14 cellular contexts compared by ENCODE assay signal in the genomic region with DNA sequence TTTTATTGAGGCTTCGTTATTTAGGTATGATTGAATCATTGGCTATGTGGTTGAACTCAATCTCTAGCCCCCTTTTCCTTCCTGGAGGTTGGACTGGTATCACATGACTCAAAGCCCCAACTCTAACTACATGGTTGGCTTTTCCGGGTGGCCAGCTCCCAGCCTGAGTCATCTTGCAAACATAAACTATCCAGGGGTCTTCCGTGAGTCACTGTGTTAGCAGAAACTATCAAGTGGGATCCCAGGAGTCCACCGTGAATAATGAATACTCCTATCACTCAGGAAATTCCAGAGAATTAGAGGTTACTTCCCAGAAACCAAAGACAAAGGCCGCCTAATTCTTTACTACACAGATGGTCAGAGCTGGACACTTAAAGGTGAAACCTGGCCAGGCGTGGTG. TPM values are rescaled to one million over a fixed set of nuclear protein-coding genes. Genes with fewer than 3 reads are reported as not detected.
DNase-seq lines count a peak whose midpoint lies in the region; ATAC-seq and TF ChIP-seq lines count a peak whose summit lies in the region.
"Had no signal": no experiment of that assay in that cellular context is flagged by ENCODE, and none has a peak within 500 bp of the region (broad histone marks: within the 10 kb centered on the region; RNA-seq: fewer than 3 reads in every experiment).

No MANE protein-coding gene starts in this region.

- no peaks in the 10 kb centered on the region for H3K9me3 ChIP-seq in heart left ventricle
- H3K9me3 ChIP-seq in right atrium auricular region = no peaks in the 10 kb centered on the region
- H3K9me3 ChIP-seq: tibial artery had no signal

- H3K27ac ChIP-seq in heart left ventricle (no peak overlapping the region), right atrium auricular region (no peak overlapping the region)
- H3K27ac ChIP-seq: 22Rv1, tibial artery had no signal

- peaks cover 0 to 23% (median 13%) of the 10 kb centered on the region in 9 donors for H3K36me3 ChIP-seq in heart left ventricle
- no peaks in the 10 kb centered on the region for H3K36me3 ChIP-seq in right atrium auricular region

- TF ChIP-seq CTCF in heart left ventricle (IDR thresholded peaks at IDR 0.05) (no peak), right atrium auricular region (IDR thresholded peaks at IDR 0.05) (no peak), fibroblast of the aortic adventitia (IDR thresholded peaks at IDR 0.05; ENCODE audit: insufficient read depth, low read length) (no peak)

- H3K27me3 ChIP-seq in heart left ventricle (no peaks in the 10 kb centered on the region), right atrium auricular region (no peaks in the 10 kb centered on the region)
- H3K27me3 ChIP-seq: tibial artery had no signal

- WGBS in heart left ventricle, 4 donors = 62 to 67% (median 65%) methylated on average over 6 of the region's 6 CpGs

- DNase-seq in heart left ventricle = no peak
- DNase-seq in right atrium auricular region (ENCODE audit: low spot score) = no peak
- DNase-seq in T1000 (lab: John Stamatoyannopoulos, UW) = peak; percentile 87
- DNase-seq in fibroblast of the aortic adventitia (ENCODE audit: low read depth) = peak; percentile 89
- peak; percentile 35 for DNase-seq in stromal cell of bone marrow (ENCODE audit: low read depth)
- DNase-seq: activated CD8-positive, alpha-beta T cell treated with anti-CD3 and anti-CD28 coated beads for 36 hours; DMS79 treated with DMSO at 0.1 percent for 48 hours; naive B cell; T-helper 17 cell; tibial artery had no signal

- H3K4me3 ChIP-seq in heart left ventricle = no peak overlapping the region
- H3K4me3 ChIP-seq in right atrium auricular region = no peak overlapping the region
- no peak overlapping the region for H3K4me3 ChIP-seq in fibroblast of the aortic adventitia (ENCODE audit: low read depth, low read length)
- H3K4me3 ChIP-seq: tibial artery had no signal

- intact Hi-C loops in heart left ventricle (cut with DNase I) = loop anchor here in 6 of 10 donors (5.0 to 10.0 kb wide), 4 partner anchors 68 to 330 kb away; a partner anchor contains a TSS

- no peak for TF ChIP-seq POLR2A in heart left ventricle (IDR thresholded peaks at IDR 0.05)

- peak in 3 of 4 donors; percentile 8 to 68 (median 36) for ATAC-seq in heart left ventricle
- no peak for ATAC-seq in HG02981 (IDR thresholded peaks at IDR 0.05; ENCODE audit: unreplicated experiment)
- no peak for ATAC-seq in GM21526 (IDR thresholded peaks at IDR 0.05; ENCODE audit: low FRiP score, unreplicated experiment)
- no peak for ATAC-seq in HG02852 (IDR thresholded peaks at IDR 0.05; ENCODE audit: unreplicated experiment)
- ATAC-seq: activated CD8-positive, alpha-beta T cell treated with anti-CD3 and anti-CD28 coated beads for 36 hours; T-helper 17 cell had no signal

- H3K4me1 ChIP-seq in heart left ventricle = peaks cover 0 to 7% (median 0%) of the 10 kb centered on the region in 12 donors
- H3K4me1 ChIP-seq in right atrium auricular region = no peaks in the 10 kb centered on the region
- H3K4me1 ChIP-seq: tibial artery had no signal

RNA-seq across cellular contexts. Expression of a gene that starts 19.7 kb away (rescaled TPM):
- total RNA-seq in heart left ventricle (under 1 TPM in 6 of 9 donors, not detected in 3; 0.08 to 0.45 (median 0.14) TPM), right atrium auricular region (not detected), fibroblast of the aortic adventitia (ENCODE audit: low replicate concordance) (0.09 TPM in 1 of 2 replicates, not detected in the other)
- under 1 TPM in 1 of 2 donors, not detected in 1; 0.04 TPM for polyA plus RNA-seq in heart left ventricle

Comparison
In these comparisons a context has a peak if more than half of its experiments do, and no peak if none do; other contexts are left out.
1. ATAC-seq: peak in heart left ventricle (3 of 4); none in HG02981 (single experiment), GM21526 (single experiment) and HG02852 (single experiment).
2. DNase-seq: peak in T1000 (single experiment), fibroblast of the aortic adventitia (single experiment) and stromal cell of bone marrow (single experiment); none in heart left ventricle (0 of 5) and right atrium auricular region (single experiment).